In genomic region chr7:101911011-101911799, GRCh38 we compare ENCODE assay signal across 17 cellular contexts.
DNase-seq lines count a peak whose midpoint lies in the region; ATAC-seq and TF ChIP-seq lines count a peak whose summit lies in the region.
"Had no signal": no experiment of that assay in that cellular context is flagged by ENCODE, and none has a peak within 500 bp of the region (broad histone marks: within the 10 kb centered on the region; RNA-seq: fewer than 3 reads in every experiment).

No MANE protein-coding gene starts in this region.

- no peak overlapping the region for H2AFZ ChIP-seq in neuronal stem cell (ENCODE audit: low read length)

- H3K4me3 ChIP-seq in Panc1 (ENCODE audit: low read depth in 2 of 2, low read length in 2 of 2) = no peak overlapping the region
- H3K4me3 ChIP-seq in neuronal stem cell (ENCODE audit: low read length in 2 of 2) = peak overlapping the region in 1 of 2 donors; percentile 24
- no peak overlapping the region for H3K4me3 ChIP-seq in upper lobe of left lung
- H3K4me3 ChIP-seq: Peyer's patch, skin epidermis had no signal

- H3K27ac ChIP-seq in Panc1 (ENCODE audit: low read length) (no peak overlapping the region), neuronal stem cell (replicated peaks; ENCODE audit: low read length) (no peak overlapping the region), upper lobe of left lung (peak overlapping the region; percentile 28 to 71 (median 53))
- H3K27ac ChIP-seq: brain microvascular endothelial cell, skin epidermis had no signal

- no peak overlapping the region for H3K9ac ChIP-seq in neuronal stem cell (ENCODE audit: low read depth, low read length, poor library complexity)

- H3K4ac ChIP-seq in neuronal stem cell (ENCODE audit: low read length) = no peak overlapping the region

- H2BK15ac ChIP-seq in neuronal stem cell (ENCODE audit: low read length) = no peak overlapping the region

- no peak overlapping the region for H3K14ac ChIP-seq in neuronal stem cell (ENCODE audit: low read length)

- no CpG with 5 or more reads among the region's 17 CpGs for WGBS in neuronal stem cell (ENCODE audit: extremely low coverage in 2 of 2, insufficient read length in 2 of 2, insufficient replicate concordance in 1 of 2), 2 donors
- 91 to 92% methylated on average over 6 to 17 of the region's 17 CpGs for WGBS in upper lobe of left lung, 2 donors

- DNase-seq in Panc1 (ENCODE audit: low read depth, low spot score) (no peak), left cardiac atrium (peak; percentile 57), neuronal stem cell (ENCODE audit: low spot score) (no peak), upper lobe of left lung (peak in 1 of 2 donors; percentile 69), HuH-7.5 (ENCODE audit: low spot score) (no peak), COLO829 (ENCODE audit: low spot score) (no peak), NK-92 (lab: John Stamatoyannopoulos, UW; ENCODE audit: unreplicated experiment) (no peak)
- DNase-seq: activated effector memory CD4-positive, alpha-beta T cell treated with anti-CD3 and anti-CD28 coated beads, Interleukin-2, amount 50 U/mL, for 16 hours; BE2C; brain microvascular endothelial cell; NCI-H187 treated with DMSO at 0.1 percent for 48 hours; NCI-H526; stimulated activated naive CD4-positive, alpha-beta T cell; SW 1271 had no signal

- no peak overlapping the region for H4K91ac ChIP-seq in neuronal stem cell (ENCODE audit: low read depth, low read length, poor library complexity)

- H3K36me3 ChIP-seq in Panc1 (ENCODE audit: control insufficient read depth, insufficient read depth, low read length) (no peaks in the 10 kb centered on the region), neuronal stem cell (replicated peaks in 1 of 2; ENCODE audit: control insufficient read depth in 2 of 2, insufficient read depth in 2 of 2, low read length in 2 of 2) (peaks cover 2 to 15% of the 10 kb centered on the region in 2 donors), upper lobe of left lung (peaks cover 0 to 8% (median 4%) of the 10 kb centered on the region in 4 donors)
- H3K36me3 ChIP-seq: brain microvascular endothelial cell had no signal

- H2BK12ac ChIP-seq in neuronal stem cell (ENCODE audit: low read length) = no peak overlapping the region

- H3K79me1 ChIP-seq in neuronal stem cell (ENCODE audit: low read depth, low read length) = peaks cover 23% of the 10 kb centered on the region

- no peak overlapping the region for H3K18ac ChIP-seq in neuronal stem cell (ENCODE audit: low read length)

- no peaks in the 10 kb centered on the region for H3K9me3 ChIP-seq in Panc1 (ENCODE audit: control insufficient read depth, insufficient read depth, low read depth, low read length)
- H3K9me3 ChIP-seq in neuronal stem cell (replicated peaks in 1 of 2; ENCODE audit: control insufficient read depth in 2 of 2, insufficient read depth in 1 of 2, low read depth in 1 of 2, low read length in 2 of 2) = no peaks in the 10 kb centered on the region
- H3K9me3 ChIP-seq in upper lobe of left lung = no peaks in the 10 kb centered on the region
- H3K9me3 ChIP-seq: BE2C, Peyer's patch had no signal

- H3K27me3 ChIP-seq in Panc1 (ENCODE audit: control insufficient read depth, insufficient read depth, low read length) (no peaks in the 10 kb centered on the region), neuronal stem cell (ENCODE audit: control insufficient read depth in 3 of 3, insufficient read depth in 3 of 3, low read depth in 1 of 3, low read length in 3 of 3) (no peaks in the 10 kb centered on the region), upper lobe of left lung (no peaks in the 10 kb centered on the region)
- H3K27me3 ChIP-seq: BE2C, brain microvascular endothelial cell, Peyer's patch had no signal

- no peak overlapping the region for H2AK5ac ChIP-seq in neuronal stem cell (ENCODE audit: low read depth, low read length)

- 0 out of 2 replicates have a peak, but pooled peaks have one; percentile 11 for ATAC-seq in Panc1
- peak; percentile 16 to 50 for ATAC-seq in left cardiac atrium
- ATAC-seq in upper lobe of left lung (ENCODE audit: low FRiP score in 2 of 2) = peak; percentile 11 to 57
- no peak for ATAC-seq in HG02763 (IDR thresholded peaks at IDR 0.05; ENCODE audit: unreplicated experiment)

- intact Hi-C loops in Panc1 (cut with micrococcal nuclease; ENCODE audit: unreplicated experiment) = no loop called here
- intact Hi-C loops in left cardiac atrium (cut with DNase I) = no loop called here

- no peak overlapping the region for H4K8ac ChIP-seq in neuronal stem cell (ENCODE audit: low read depth, low read length)

- TF ChIP-seq CTCF in Panc1 (IDR thresholded peaks at IDR 0.05) (no peak), upper lobe of left lung (IDR thresholded peaks at IDR 0.05) (no peak)

- POLR2A ChIA-PET in Panc1 (lab: Charles Lee) = no interaction called here

- no TSS peak for BruUV-seq in Panc1 (replicated peaks; lab: Mats Ljungman, UMichigan)

- no peak overlapping the region for H2BK120ac ChIP-seq in neuronal stem cell (ENCODE audit: low read depth, low read length)

- no peak for TF ChIP-seq EP300 in upper lobe of left lung (IDR thresholded peaks at IDR 0.05)

- H3K4me1 ChIP-seq in Panc1 (ENCODE audit: control insufficient read depth, insufficient read depth, low read length) (no peaks in the 10 kb centered on the region), neuronal stem cell (ENCODE audit: control insufficient read depth in 2 of 2, insufficient read depth in 1 of 2, low read depth in 1 of 2, low read length in 2 of 2) (peaks cover 3 to 7% of the 10 kb centered on the region in 2 donors), upper lobe of left lung (peaks cover 20 to 28% (median 24%) of the 10 kb centered on the region in 4 donors)

- TF ChIP-seq POLR2A in upper lobe of left lung (IDR thresholded peaks at IDR 0.05) = no peak

- H3K23ac ChIP-seq in neuronal stem cell (ENCODE audit: low read depth, low read length, poor library complexity) = peak overlapping the region; percentile 97

- CTCF ChIA-PET in Panc1 (lab: Charles Lee) = no interaction called here

- H3K4me2 ChIP-seq in neuronal stem cell (ENCODE audit: insufficient read depth, low read length, poor library complexity, severe bottlenecking) = no peak overlapping the region

- no peak overlapping the region for H2BK5ac ChIP-seq in neuronal stem cell (ENCODE audit: low read length)

- in situ Hi-C loops in Panc1 (cut with HindIII; ENCODE audit: low pct_unique_long_range_greater_than_20kb, low sequenced_read_pairs) = no loop called here

Comparison
In these comparisons a context has a peak if more than half of its experiments do, and no peak if none do; other contexts are left out.
1. H3K27ac ChIP-seq: peak in upper lobe of left lung (4 of 4); none in Panc1 (single experiment) and neuronal stem cell (single experiment).